1 cellular context compared by ENCODE assay signal in the genomic region with DNA sequence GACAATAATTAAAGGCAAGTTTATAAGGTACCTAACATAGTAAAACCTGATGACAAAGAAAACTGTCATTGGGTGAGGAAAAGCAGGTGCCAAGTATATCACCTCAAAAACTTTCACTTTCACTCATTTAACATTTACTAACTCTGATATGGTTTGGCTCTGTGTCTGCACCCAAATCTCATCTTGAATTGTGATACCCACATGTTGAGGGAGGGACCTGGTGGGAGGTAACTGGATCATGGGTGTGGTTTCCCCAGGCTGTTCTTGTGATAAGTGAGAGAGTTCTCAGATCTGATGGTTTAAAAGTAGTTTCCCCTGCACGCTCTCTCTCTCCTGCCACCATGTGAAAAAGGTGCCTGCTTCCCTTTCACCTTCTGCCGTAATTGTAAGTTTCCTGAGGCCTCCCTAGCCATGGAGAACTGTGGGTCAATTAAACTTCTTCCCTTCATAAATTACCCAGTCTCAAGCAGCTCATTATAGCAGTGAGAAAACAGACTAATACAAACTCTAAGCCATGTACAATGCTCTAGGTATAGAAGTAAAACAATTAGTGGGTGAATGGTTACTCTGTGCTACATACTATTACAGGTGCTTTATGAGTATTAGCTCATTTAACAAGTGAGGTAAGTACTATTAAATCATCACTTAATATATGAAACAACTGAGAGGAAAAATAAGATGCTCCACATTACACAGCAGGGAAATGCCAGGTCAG.
A peak's percentile ranks its signal among the peaks of the same experiment; 100 is the strongest.
TF ChIP-seq lines count a peak whose summit lies in the region.

No MANE protein-coding gene starts in this region.

TF ChIP-seq in HEK293, 187 proteins besides CTCF, POLR2A, EP300 and RAD21 (continued from another document):
- TF ChIP-seq KLF8 (tag by site-specific recombination; IDR thresholded peaks at IDR 0.05) (no peak), MEIS1 (CRISPR knock-in tag; IDR thresholded peaks at IDR 0.05; ENCODE audit: borderline replicate concordance) (no peak), PRDM1 (tag by site-specific recombination; IDR thresholded peaks at IDR 0.05) (peak; percentile 78), ZNF529 (tag by site-specific recombination; IDR thresholded peaks at IDR 0.05; ENCODE audit: insufficient replicate concordance) (no peak), ZNF664 (tag by site-specific recombination; IDR thresholded peaks at IDR 0.05) (peak; percentile 88)
- TF ChIP-seq, protein P1, sequence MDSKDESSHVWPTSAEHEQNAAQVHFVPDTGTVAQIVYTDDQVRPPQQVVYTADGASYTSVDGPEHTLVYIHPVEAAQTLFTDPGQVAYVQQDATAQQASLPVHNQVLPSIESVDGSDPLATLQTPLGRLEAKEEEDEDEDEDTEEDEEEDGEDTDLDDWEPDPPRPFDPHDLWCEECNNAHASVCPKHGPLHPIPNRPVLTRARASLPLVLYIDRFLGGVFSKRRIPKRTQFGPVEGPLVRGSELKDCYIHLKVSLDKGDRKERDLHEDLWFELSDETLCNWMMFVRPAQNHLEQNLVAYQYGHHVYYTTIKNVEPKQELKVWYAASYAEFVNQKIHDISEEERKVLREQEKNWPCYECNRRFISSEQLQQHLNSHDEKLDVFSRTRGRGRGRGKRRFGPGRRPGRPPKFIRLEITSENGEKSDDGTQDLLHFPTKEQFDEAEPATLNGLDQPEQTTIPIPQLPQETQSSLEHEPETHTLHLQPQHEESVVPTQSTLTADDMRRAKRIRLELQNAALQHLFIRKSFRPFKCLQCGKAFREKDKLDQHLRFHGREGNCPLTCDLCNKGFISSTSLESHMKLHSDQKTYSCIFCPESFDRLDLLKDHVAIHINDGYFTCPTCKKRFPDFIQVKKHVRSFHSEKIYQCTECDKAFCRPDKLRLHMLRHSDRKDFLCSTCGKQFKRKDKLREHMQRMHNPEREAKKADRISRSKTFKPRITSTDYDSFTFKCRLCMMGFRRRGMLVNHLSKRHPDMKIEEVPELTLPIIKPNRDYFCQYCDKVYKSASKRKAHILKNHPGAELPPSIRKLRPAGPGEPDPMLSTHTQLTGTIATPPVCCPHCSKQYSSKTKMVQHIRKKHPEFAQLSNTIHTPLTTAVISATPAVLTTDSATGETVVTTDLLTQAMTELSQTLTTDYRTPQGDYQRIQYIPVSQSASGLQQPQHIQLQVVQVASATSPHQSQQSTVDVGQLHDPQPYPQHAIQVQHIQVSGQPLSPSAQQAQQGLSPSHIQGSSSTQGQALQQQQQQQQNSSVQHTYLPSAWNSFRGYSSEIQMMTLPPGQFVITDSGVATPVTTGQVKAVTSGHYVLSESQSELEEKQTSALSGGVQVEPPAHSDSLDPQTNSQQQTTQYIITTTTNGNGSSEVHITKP (tag by site-specific recombination; IDR thresholded peaks at IDR 0.05) = no peak
- TF ChIP-seq, protein P2, sequence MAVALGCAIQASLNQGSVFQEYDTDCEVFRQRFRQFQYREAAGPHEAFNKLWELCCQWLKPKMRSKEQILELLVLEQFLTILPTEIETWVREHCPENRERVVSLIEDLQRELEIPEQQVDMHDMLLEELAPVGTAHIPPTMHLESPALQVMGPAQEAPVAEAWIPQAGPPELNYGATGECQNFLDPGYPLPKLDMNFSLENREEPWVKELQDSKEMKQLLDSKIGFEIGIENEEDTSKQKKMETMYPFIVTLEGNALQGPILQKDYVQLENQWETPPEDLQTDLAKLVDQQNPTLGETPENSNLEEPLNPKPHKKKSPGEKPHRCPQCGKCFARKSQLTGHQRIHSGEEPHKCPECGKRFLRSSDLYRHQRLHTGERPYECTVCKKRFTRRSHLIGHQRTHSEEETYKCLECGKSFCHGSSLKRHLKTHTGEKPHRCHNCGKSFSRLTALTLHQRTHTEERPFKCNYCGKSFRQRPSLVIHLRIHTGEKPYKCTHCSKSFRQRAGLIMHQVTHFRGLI (tag by site-specific recombination; IDR thresholded peaks at IDR 0.05) = no peak
TF ChIP-seq in HEK293: peak in this region for 3.
